ENCODE assay signal across 25 cellular contexts in genomic region chr22:38133331-38133730, GRCh38. TPM values are rescaled to one million over a fixed set of nuclear protein-coding genes. Genes with fewer than 3 reads are reported as not detected.
"Had no signal": no experiment of that assay in that cellular context is flagged by ENCODE, and none has a peak within 500 bp of the region (broad histone marks: within the 10 kb centered on the region; RNA-seq: fewer than 3 reads in every experiment).

No MANE protein-coding gene starts in this region.

- DNase-seq: activated CD4-positive, alpha-beta T cell treated with anti-CD3 and anti-CD28 coated beads for 4 hours; activated CD8-positive, alpha-beta memory T cell treated with anti-CD3 and anti-CD28 coated beads, Interleukin-2, amount 50 U/mL, for 48 hours; activated CD8-positive, alpha-beta T cell treated with anti-CD3 and anti-CD28 coated beads, Interleukin-2, amount 10 ng/mL, durations not matched to agents 7 days and 5 days; activated effector memory CD4-positive, alpha-beta T cell treated with Interleukin-2 at 50 U/mL for 16 hours; activated naive CD4-positive, alpha-beta T cell; activated T-cell treated with anti-CD3 and anti-CD28 coated beads, Interleukin-2, amount 50 U/mL, for 1 hour; amygdala; brain microvascular endothelial cell; MG63; MV-4-11; NCI-H1092 treated with DMSO at 0.1 percent for 48 hours; NCI-H1417 treated with DMSO at 0.1 percent for 48 hours; NCI-H1694; NCI-H2029; NCI-H345; NCI-H510A treated with DMSO at 0.1 percent for 48 hours; NCI-H69; SHP77 treated with DMSO at 0.1 percent for 48 hours had no signal

- H3K27me3 Mint-ChIP-seq: activated naive CD8-positive, alpha-beta T cell had no signal

- H3K27ac ChIP-seq: brain microvascular endothelial cell, cardiac muscle cell, Peyer's patch had no signal

- H3K4me1 ChIP-seq: Peyer's patch had no signal

- ATAC-seq: activated CD4-positive, CD25-positive, alpha-beta regulatory T cell treated with anti-CD3 and anti-CD28 coated beads, Interleukin-2, amount 50 U/mL, for 24 hours; activated CD8-positive, alpha-beta T cell treated with anti-CD3 and anti-CD28 coated beads, Interleukin-2, amount 10 ng/mL, durations not matched to agents 7 days and 5 days had no signal

- H3K4me3 Mint-ChIP-seq: activated CD8-positive, alpha-beta T cell treated with anti-CD3 and anti-CD28 coated beads, Interleukin-2, amount 10 ng/mL, durations not matched to agents 7 days and 5 days; activated naive CD8-positive, alpha-beta T cell; activated T-helper 1 cell treated with anti-CD3 and anti-CD28 coated beads, Interleukin-12 subunit alpha, Interleukin-12 subunit beta, Interleukin-2, Interleukin-4 antibody, amounts not matched to agents 30 ng/mL and 10 ng/mL and 1 ng/mL, durations not matched to agents 14 hours and 24 hours and 36 hours; T-helper 1 cell treated with Interleukin-12 subunit alpha and Interleukin-12 subunit beta and Interleukin-4 antibody, amounts not matched to agents 30 μg/mL and 1 μg/mL, for 36 hours had no signal

- H3K36me3 ChIP-seq: brain microvascular endothelial cell, cardiac muscle cell, MG63 had no signal

- H3K27me3 ChIP-seq: brain microvascular endothelial cell, cardiac muscle cell, MG63, Peyer's patch had no signal

- H3K4me3 ChIP-seq: cardiac muscle cell, MG63, Peyer's patch had no signal

- H3K9me3 Mint-ChIP-seq: activated T-helper 1 cell treated with anti-CD3 and anti-CD28 coated beads, Interleukin-12 subunit alpha, Interleukin-12 subunit beta, Interleukin-2, Interleukin-4 antibody, amounts not matched to agents 30 ng/mL and 10 ng/mL and 1 ng/mL, durations not matched to agents 14 hours and 24 hours and 36 hours; T-helper 1 cell treated with Interleukin-12 subunit alpha and Interleukin-12 subunit beta and Interleukin-4 antibody, amounts not matched to agents 30 μg/mL and 1 μg/mL, for 36 hours had no signal

- H3K27ac Mint-ChIP-seq: activated CD8-positive, alpha-beta T cell treated with anti-CD3 and anti-CD28 coated beads, Interleukin-2, amount 10 ng/mL, durations not matched to agents 7 days and 5 days; activated naive CD8-positive, alpha-beta T cell; activated T-helper 1 cell treated with anti-CD3 and anti-CD28 coated beads, Interleukin-12 subunit alpha, Interleukin-12 subunit beta, Interleukin-2, Interleukin-4 antibody, amounts not matched to agents 30 ng/mL and 10 ng/mL and 1 ng/mL, durations not matched to agents 14 hours and 24 hours and 36 hours; T-helper 1 cell treated with Interleukin-12 subunit alpha and Interleukin-12 subunit beta and Interleukin-4 antibody, amounts not matched to agents 30 μg/mL and 1 μg/mL, for 36 hours had no signal

- H3K9me3 ChIP-seq: MG63, Peyer's patch had no signal

RNA-seq across cellular contexts. Expression of gene SLC16A8, which starts 49.3 kb away (rescaled TPM):
- total RNA-seq: activated CD8-positive, alpha-beta T cell treated with anti-CD3 and anti-CD28 coated beads, Interleukin-2, amount 10 ng/mL, durations not matched to agents 7 days and 5 days; Peyer's patch; SK-MEL-5 had no signal
